ENCODE assay signal across 11 cellular contexts in the genomic region with DNA sequence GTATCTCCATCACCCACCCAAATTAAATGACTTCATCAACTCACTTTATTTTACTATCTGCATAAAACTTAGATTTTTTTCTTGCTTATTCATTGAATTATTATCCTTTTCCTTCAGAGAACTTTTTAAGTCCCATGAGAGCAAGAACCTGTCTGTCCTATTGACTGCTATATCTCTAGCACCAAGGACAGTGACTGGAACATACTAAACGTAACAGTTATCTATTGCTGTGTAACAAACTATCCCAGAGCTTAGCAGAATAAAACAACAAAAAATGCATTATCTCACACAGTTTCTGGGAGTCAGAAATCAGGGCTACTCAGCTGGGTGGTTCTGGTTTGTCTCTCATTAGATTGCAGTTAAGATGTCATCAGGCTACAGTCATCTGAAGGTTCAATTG.
"Had no signal": no experiment of that assay in that cellular context is flagged by ENCODE, and none has a peak within 500 bp of the region (broad histone marks: within the 10 kb centered on the region; RNA-seq: fewer than 3 reads in every experiment).

No MANE protein-coding gene starts in this region.

- H3K27ac ChIP-seq: GM23248 had no signal

- H3K4me3 ChIP-seq: GM23248, GM23338, HAP-1 had no signal

- FAIRE-seq: H1, H54 had no signal

- H3K9me3 ChIP-seq: HAP-1 had no signal

- H3K4me1 ChIP-seq: HAP-1 had no signal

- ATAC-seq: GM23338, HCT116 had no signal

- DNase-seq: GM23248, GOT3, H7, H9, HCEC 1CT, HFFc6 had no signal

- H3K4me2 ChIP-seq: GM23338 had no signal

- H3K36me3 ChIP-seq: HAP-1 had no signal
